8 cellular contexts compared by ENCODE assay signal in genomic region chr13:52652170-52652979, GRCh38. TPM values are rescaled to one million over a fixed set of nuclear protein-coding genes. Genes with fewer than 3 reads are reported as not detected.
A peak's percentile ranks its signal among the peaks of the same experiment; 100 is the strongest.
DNase-seq lines count a peak whose midpoint lies in the region; ATAC-seq and TF ChIP-seq lines count a peak whose summit lies in the region.

Gene SUGT1, plus strand, starts transcription at chr13:52652836. Its CDS starts 85 bp downstream, at chr13:52652921.

- TF ChIP-seq CTCF in GM12874 (IDR thresholded peaks at IDR 0.05; ENCODE audit: insufficient read depth, low read depth, low read length) (peak; percentile 83), cardiac muscle cell (IDR thresholded peaks at IDR 0.05; ENCODE audit: low read depth, low read length) (peak; percentile 63), parathyroid adenoma (IDR thresholded peaks at IDR 0.05) (peak; percentile 45), transverse colon (IDR thresholded peaks at IDR 0.05) (peak; percentile 56 to 90 (median 72))

- TF ChIP-seq POLR2A in transverse colon (IDR thresholded peaks at IDR 0.05): peak; percentile 87

- H3K36me3 ChIP-seq in cardiac muscle cell (peaks cover 2% of the 10 kb centered on the region), parathyroid adenoma (ENCODE audit: control insufficient read depth, insufficient read depth, low read length) (no peaks in the 10 kb centered on the region), transverse colon (peaks cover 0 to 1% (median under 1%) of the 10 kb centered on the region in 4 donors)

- H3K4me2 ChIP-seq in parathyroid adenoma (ENCODE audit: low read length): peak within 1 kb of the TSS; percentile 86

- H3K27me3 ChIP-seq in cardiac muscle cell (no peaks in the 10 kb centered on the region), parathyroid adenoma (ENCODE audit: control insufficient read depth, insufficient read depth, low read length) (no peaks in the 10 kb centered on the region), transverse colon (no peaks in the 10 kb centered on the region)

- 1% methylated on average over 44 of the region's 61 CpGs; no CpG with 5 or more reads in 1 of the 2 donors for WGBS in transverse colon (ENCODE audit: low coverage in 1 of 2), 2 donors

- no peak within 1 kb of the TSS for H3K27ac Mint-ChIP-seq in activated naive CD8-positive, alpha-beta T cell treated with anti-CD3 and anti-CD28 coated beads, Interleukin-2, amount 50 U/mL, for 24 hours

- H3K9me3 Mint-ChIP-seq in activated naive CD8-positive, alpha-beta T cell treated with anti-CD3 and anti-CD28 coated beads, Interleukin-2, amount 50 U/mL, for 24 hours: no peaks in the 10 kb centered on the region

- H3K9ac ChIP-seq in parathyroid adenoma: peak within 1 kb of the TSS; percentile 53

- intact Hi-C loops in transverse colon (cut with DNase I; ENCODE audit: low total_unique reads): no loop called here

- ATAC-seq in HG02763 (IDR thresholded peaks at IDR 0.05; ENCODE audit: unreplicated experiment): peak; percentile 95
- peak; percentile 98 for ATAC-seq in activated naive CD8-positive, alpha-beta T cell treated with anti-CD3 and anti-CD28 coated beads, Interleukin-2, amount 50 U/mL, for 24 hours

- peaks cover 11% of the 10 kb centered on the region for H3K4me1 Mint-ChIP-seq in activated naive CD8-positive, alpha-beta T cell treated with anti-CD3 and anti-CD28 coated beads, Interleukin-2, amount 50 U/mL, for 24 hours

- no peak within 1 kb of the TSS for H3K4me3 Mint-ChIP-seq in activated naive CD8-positive, alpha-beta T cell treated with anti-CD3 and anti-CD28 coated beads, Interleukin-2, amount 50 U/mL, for 24 hours

- in situ Hi-C loops in transverse colon (cut with MboI; ENCODE audit: low pct_ligation_motif_present in 1 of 4, low pct_unique_long_range_greater_than_20kb in 1 of 4, low sequenced_read_pairs in 3 of 4): loop anchor here in 3 of 4 donors (25.0 kb wide), 2 partner anchors 190 to 215 kb away; partner anchors contain the start of genes CKAP2 (in 2 of the 3) and VPS36 (in 2 of the 3)

- DNase-seq in NCI-H1417 (lab: John Stamatoyannopoulos, UW): peak; percentile 96 to 100 (median 100)
- DNase-seq in SW 1271 (lab: John Stamatoyannopoulos, UW): peak; percentile 91 to 94
- peak; percentile 96 for DNase-seq in activated naive CD8-positive, alpha-beta T cell treated with anti-CD3 and anti-CD28 coated beads, Interleukin-2, amount 50 U/mL, for 24 hours
- peak; percentile 98 to 99 for DNase-seq in cardiac muscle cell (ENCODE audit: low read depth in 1 of 2, low spot score in 1 of 2)
- peak; percentile 99 for DNase-seq in transverse colon

- no peaks in the 10 kb centered on the region for H3K27me3 Mint-ChIP-seq in activated naive CD8-positive, alpha-beta T cell treated with anti-CD3 and anti-CD28 coated beads, Interleukin-2, amount 50 U/mL, for 24 hours

- H2AFZ ChIP-seq in parathyroid adenoma: peak within 1 kb of the TSS; percentile 95

- peak within 1 kb of the TSS; percentile 98 for H3K27ac ChIP-seq in cardiac muscle cell
- H3K27ac ChIP-seq in parathyroid adenoma: peak within 1 kb of the TSS; percentile 100
- H3K27ac ChIP-seq in transverse colon: peak within 1 kb of the TSS; percentile 95 to 99 (median 96)

- H3K4me1 ChIP-seq in cardiac muscle cell (ENCODE audit: low read depth) (peaks cover 17% of the 10 kb centered on the region), parathyroid adenoma (peaks cover 2% of the 10 kb centered on the region), transverse colon (peaks cover 7 to 47% (median 27%) of the 10 kb centered on the region in 4 donors)

- H3K79me2 ChIP-seq in parathyroid adenoma: peaks cover 14% of the 10 kb centered on the region

- H3K4me3 ChIP-seq in cardiac muscle cell (peak within 1 kb of the TSS; percentile 71), parathyroid adenoma (ENCODE audit: low read depth, low read length) (peak within 1 kb of the TSS; percentile 92), transverse colon (peak within 1 kb of the TSS; percentile 60 to 93 (median 78))

- H3K36me3 Mint-ChIP-seq in activated naive CD8-positive, alpha-beta T cell treated with anti-CD3 and anti-CD28 coated beads, Interleukin-2, amount 50 U/mL, for 24 hours (ENCODE audit: low read depth): peaks cover 14% of the 10 kb centered on the region

- TF ChIP-seq EP300 in transverse colon (IDR thresholded peaks at IDR 0.05; ENCODE audit: low read depth): no peak

- H3K9me3 ChIP-seq in cardiac muscle cell (ENCODE audit: low read depth) (no peaks in the 10 kb centered on the region), parathyroid adenoma (ENCODE audit: control insufficient read depth, low read length) (no peaks in the 10 kb centered on the region), transverse colon (no peaks in the 10 kb centered on the region)

RNA-seq across cellular contexts. Expression of gene SUGT1, which starts in this region (rescaled TPM):
- total RNA-seq in cardiac muscle cell (24.1 and 32.9 TPM in 2 replicates), transverse colon (10 to 100 TPM; 18.7 to 38.9 (median 25.3) TPM)
- 40.7 and 54.6 TPM in 2 replicates for polyA plus RNA-seq in cardiac muscle cell

Comparison
In these comparisons a context has a peak if more than half of its experiments do, and no peak if none do; other contexts are left out.
1. Peak in every context shown above with its lines: DNase-seq, ATAC-seq, H3K4me3 ChIP-seq and H3K27ac ChIP-seq.